Comparison of ENCODE assay signal across 8 cellular contexts in the genomic region with DNA sequence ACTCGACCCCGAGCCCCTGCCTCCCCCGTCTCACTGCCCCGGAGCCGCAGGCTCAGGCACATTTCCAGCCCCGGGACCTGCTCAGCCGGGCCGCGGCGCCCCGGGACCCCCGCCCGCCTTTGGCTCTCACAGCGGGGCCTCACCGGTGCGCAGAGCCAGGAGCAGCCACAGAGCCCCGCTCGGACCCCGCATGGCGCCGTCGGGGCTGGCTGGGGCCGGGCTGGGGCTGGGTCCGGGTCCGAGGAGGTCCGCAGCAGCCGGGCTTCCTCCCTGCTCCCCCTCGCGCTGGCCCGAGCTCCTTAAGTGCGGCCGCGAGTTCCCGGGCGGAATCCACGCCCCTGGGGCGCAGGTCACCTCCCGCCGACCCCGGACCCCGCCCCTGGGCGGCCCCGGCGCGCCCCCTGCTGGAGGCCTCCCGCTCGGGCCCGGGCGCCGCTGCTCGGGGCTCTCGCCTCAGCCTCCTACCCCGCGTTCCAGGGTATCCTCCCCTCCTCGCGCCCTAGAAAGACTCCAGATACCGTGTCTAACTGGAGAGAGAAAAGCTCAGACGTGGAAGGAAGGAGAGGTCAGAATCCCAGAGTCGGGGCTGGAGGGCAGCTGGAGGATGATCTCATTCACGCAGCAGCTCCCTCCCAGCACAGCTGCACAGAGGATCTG. TPM values are rescaled to one million over a fixed set of nuclear protein-coding genes. Genes with fewer than 3 reads are reported as not detected.
DNase-seq lines count a peak whose midpoint lies in the region; ATAC-seq and TF ChIP-seq lines count a peak whose summit lies in the region.

A gene (minus strand): TSS at position 307 of the 657 bp plus-strand sequence. CDS start 115 bp downstream, at position 192.

- H3K27me3 ChIP-seq in CD8-positive, alpha-beta memory T cell (ENCODE audit: insufficient read depth, low read length, poor library complexity, severe bottlenecking): no peaks in the 10 kb centered on the region
- H3K27me3 ChIP-seq in psoas muscle (ENCODE audit: insufficient read depth in 3 of 3, low read length in 2 of 3) (peaks cover 0 to 28% (median 14%) of the 10 kb centered on the region in 3 donors), vagina (no peaks in the 10 kb centered on the region)

- H3K4me1 Mint-ChIP-seq in CD8-positive, alpha-beta memory T cell: peaks cover 0 to 9% (median 7%) of the 10 kb centered on the region in 3 donors
- H3K4me1 Mint-ChIP-seq in glutamatergic neuron (ENCODE audit: low read depth, unreplicated experiment): peaks cover 25% of the 10 kb centered on the region

- no peaks in the 10 kb centered on the region for H3K9me3 Mint-ChIP-seq in CD8-positive, alpha-beta memory T cell
- H3K9me3 Mint-ChIP-seq in glutamatergic neuron (ENCODE audit: unreplicated experiment): peaks cover 11% of the 10 kb centered on the region

- CTCF ChIA-PET in CD8-positive, alpha-beta memory T cell (lab: Charles Lee): interaction anchor here (1.2 to 1.5 kb wide), 6 partner anchors 10 to 515 kb away, joined by 3 to 9 read pairs (median 3); no protein-coding TSS in a partner anchor
- CTCF ChIA-PET in RWPE1 (lab: Yijun Ruan, JAX): interaction anchor here (0.6 to 5.4 kb wide), 10 partner anchors 8 to 584 kb away, joined by 3 to 32 read pairs (median 6); no protein-coding TSS in a partner anchor

- no peaks in the 10 kb centered on the region for H3K9me3 ChIP-seq in CD8-positive, alpha-beta memory T cell (ENCODE audit: low read length)
- H3K9me3 ChIP-seq in psoas muscle: no peaks in the 10 kb centered on the region
- no peaks in the 10 kb centered on the region for H3K9me3 ChIP-seq in vagina

- H3K27ac ChIP-seq in CD8-positive, alpha-beta memory T cell (ENCODE audit: low read depth, low read length): peak within 1 kb of the TSS; percentile 47
- H3K27ac ChIP-seq in RWPE1 (peak within 1 kb of the TSS; percentile 69), psoas muscle (no peak within 1 kb of the TSS), vagina (peak within 1 kb of the TSS; percentile 69)

- WGBS in psoas muscle, 3 donors: 1% methylated on average over 37 to 60 of the region's 60 CpGs

- peak; percentile 90 for TF ChIP-seq CTCF in RWPE1 (conservative IDR thresholded peaks at IDR 0.05; ENCODE audit: low read depth)
- peak; percentile 93 for TF ChIP-seq CTCF in glutamatergic neuron (IDR thresholded peaks at IDR 0.05; ENCODE audit: partially characterized antibody, unreplicated experiment)
- peak; percentile 74 for TF ChIP-seq CTCF in psoas muscle (IDR thresholded peaks at IDR 0.05)
- peak; percentile 55 to 70 (median 61) for TF ChIP-seq CTCF in vagina (IDR thresholded peaks at IDR 0.05)

- TF ChIP-seq POLR2A in vagina (IDR thresholded peaks at IDR 0.05): no peak

- ATAC-seq in GM19372 (IDR thresholded peaks at IDR 0.05; ENCODE audit: low read depth, unreplicated experiment) (peak; percentile 88), psoas muscle (peak; percentile 55 to 70 (median 68))

- H3K27me3 Mint-ChIP-seq in CD8-positive, alpha-beta memory T cell: peaks cover 4 to 6% of the 10 kb centered on the region in 2 donors
- peaks cover 22% of the 10 kb centered on the region for H3K27me3 Mint-ChIP-seq in glutamatergic neuron (ENCODE audit: unreplicated experiment)

- intact Hi-C loops in psoas muscle (cut with DNase I) (loop anchor here in 1 of 2 donors (1.0 kb wide), 1 partner anchor 54 kb away; no protein-coding TSS in a partner anchor), vagina (cut with DNase I) (no loop called here)

- DNase-seq in CD8-positive, alpha-beta memory T cell: peak; percentile 62 to 72 (median 71)
- peak; percentile 87 for DNase-seq in HK-2 (ENCODE audit: unreplicated experiment)
- DNase-seq in RWPE1 (ENCODE audit: low spot score): peak; percentile 77
- DNase-seq in activated gamma-delta T cell (lab: John Stamatoyannopoulos, UW): peak; percentile 60
- DNase-seq in glutamatergic neuron: peak; percentile 86
- DNase-seq in psoas muscle: peak; percentile 67 to 79
- DNase-seq in vagina (ENCODE audit: extremely low spot score in 2 of 2): no peak

- POLR2A ChIA-PET in CD8-positive, alpha-beta memory T cell (lab: Charles Lee): no interaction called here
- POLR2A ChIA-PET in RWPE1 (lab: Yijun Ruan, JAX; ENCODE audit: low non-redundant PET): interaction anchor here (0.7 kb wide), 1 partner anchor 25 kb away, joined by 3 read pairs; no protein-coding TSS in a partner anchor

- no peaks in the 10 kb centered on the region for H3K4me1 ChIP-seq in CD8-positive, alpha-beta memory T cell (ENCODE audit: insufficient read depth, low read length)
- H3K4me1 ChIP-seq in psoas muscle (peaks cover 9% of the 10 kb centered on the region), vagina (peaks cover 26% of the 10 kb centered on the region)

- no peaks in the 10 kb centered on the region for H3K36me3 ChIP-seq in CD8-positive, alpha-beta memory T cell (ENCODE audit: insufficient read depth, low read length)
- H3K36me3 ChIP-seq in psoas muscle (ENCODE audit: insufficient read depth in 1 of 2, low read depth in 1 of 2) (no peaks in the 10 kb centered on the region), vagina (no peaks in the 10 kb centered on the region)

- no peaks in the 10 kb centered on the region for H3K36me3 Mint-ChIP-seq in CD8-positive, alpha-beta memory T cell
- no peaks in the 10 kb centered on the region for H3K36me3 Mint-ChIP-seq in glutamatergic neuron (ENCODE audit: unreplicated experiment)

- peak within 1 kb of the TSS; percentile 76 to 88 (median 80) for H3K4me3 Mint-ChIP-seq in CD8-positive, alpha-beta memory T cell
- peak within 1 kb of the TSS; percentile 68 for H3K4me3 Mint-ChIP-seq in glutamatergic neuron (ENCODE audit: unreplicated experiment)

- peak within 1 kb of the TSS in 4 of 8 donors; percentile 22 to 37 (median 32) for H3K27ac Mint-ChIP-seq in CD8-positive, alpha-beta memory T cell
- no peak within 1 kb of the TSS for H3K27ac Mint-ChIP-seq in glutamatergic neuron (ENCODE audit: unreplicated experiment)

- peak within 1 kb of the TSS; percentile 43 for H3K4me3 ChIP-seq in CD8-positive, alpha-beta memory T cell (ENCODE audit: low read length)
- H3K4me3 ChIP-seq in psoas muscle: peak within 1 kb of the TSS; percentile 57
- peak within 1 kb of the TSS; percentile 50 to 68 for H3K4me3 ChIP-seq in vagina

RNA-seq across cellular contexts. Expression of the gene that starts here (rescaled TPM):
- total RNA-seq in CD8-positive, alpha-beta memory T cell: 1 to 10 TPM; 2.2 to 3.0 TPM
- polyA plus RNA-seq in CD8-positive, alpha-beta memory T cell: 0.36 TPM
- total RNA-seq in glutamatergic neuron (ENCODE audit: unreplicated experiment): 31.8 TPM
- total RNA-seq in psoas muscle: under 1 TPM; 0.54 to 0.97 (median 0.72) TPM
- polyA plus RNA-seq in psoas muscle: under 1 TPM; 0.23 to 0.55 (median 0.44) TPM
- total RNA-seq in vagina: 23.6 TPM

Comparison
In these comparisons a context has a peak if more than half of its experiments do, and no peak if none do; other contexts are left out.
1. Peak in DNase-seq, ATAC-seq and H3K4me3 ChIP-seq in psoas muscle; RNA of the gene not detected or under 1 TPM.
2. DNase-seq: peak in CD8-positive, alpha-beta memory T cell (5 of 5), HK-2 (single experiment), RWPE1 (single experiment), activated gamma-delta T cell (single experiment) and glutamatergic neuron (single experiment); none in vagina (0 of 2).
3. Peak in every context shown above with its lines, with median percentiles within 50 percentile points of each other: H3K4me3 ChIP-seq and CTCF ChIP-seq.